22 cellular contexts compared by ENCODE assay signal in genomic region chr4:107890779-107891178, GRCh38. TPM values are rescaled to one million over a fixed set of nuclear protein-coding genes. Genes with fewer than 3 reads are reported as not detected.
DNase-seq lines count a peak whose midpoint lies in the region; ATAC-seq, FAIRE-seq and TF ChIP-seq lines count a peak whose summit lies in the region.
"Had no signal": no experiment of that assay in that cellular context is flagged by ENCODE, and none has a peak within 500 bp of the region (broad histone marks: within the 10 kb centered on the region; RNA-seq: fewer than 3 reads in every experiment).

No MANE protein-coding gene starts in this region.

- H4K20me1 ChIP-seq in H9 (ENCODE audit: control insufficient read depth, insufficient read depth, insufficient read length) (no peaks in the 10 kb centered on the region), H1 (replicated peaks in 1 of 2; ENCODE audit: control insufficient read depth in 1 of 2, insufficient read depth in 2 of 2, low read length in 2 of 2) (no peaks in the 10 kb centered on the region)

- peaks cover 26 to 72% (median 51%) of the 10 kb centered on the region in 3 experiments for H3K36me3 Mint-ChIP-seq in H9 (ENCODE audit: insufficient read depth in 1 of 3, low read depth in 3 of 3)
- H3K36me3 Mint-ChIP-seq: CD4-positive, CD25-positive, alpha-beta regulatory T cell; CD8-positive, alpha-beta memory T cell had no signal

- POLR2A ChIA-PET in H1 (lab: Charles Lee; ENCODE audit: partially characterized antibody): interaction anchor here (0.7 to 1.6 kb wide), 2 partner anchors 171 to 1606 kb away, joined by 3 to 4 read pairs; partner anchors contain the start of gene PAPSS1

- H2AFZ ChIP-seq in H9 (ENCODE audit: low read length) (no peak overlapping the region), H1 (ENCODE audit: low read length) (no peak overlapping the region)
- H2AFZ ChIP-seq: GM23248 had no signal

- H3K56ac ChIP-seq in H9 (ENCODE audit: insufficient read length, low read depth, low read length): no peak overlapping the region
- no peak overlapping the region for H3K56ac ChIP-seq in H1 (replicated peaks; ENCODE audit: insufficient read length, low read depth, low read length)

- H3K4me3 ChIP-seq in HUES6 (ENCODE audit: low read depth, low read length): no peak overlapping the region
- H3K4me3 ChIP-seq in H1 (ENCODE audit: extremely low read depth in 1 of 4, insufficient read depth in 2 of 4, low read depth in 3 of 4, low read length in 4 of 4): peak overlapping the region in 1 of 4 experiments; percentile 31; a peak in 1 of 8 replicates
- H3K4me3 ChIP-seq in iPS-20b (ENCODE audit: low read length): peak overlapping the region; percentile 8; the same call in 1 of the 2 replicates
- H3K4me3 ChIP-seq: GM23248 had no signal

- H2BK12ac ChIP-seq in H9 (ENCODE audit: insufficient read length, low read depth, low read length) (no peak overlapping the region), H1 (ENCODE audit: low read depth, low read length) (no peak overlapping the region)

- H3K79me2 ChIP-seq in H9 (ENCODE audit: insufficient read depth, low read length) (no peaks in the 10 kb centered on the region), H1 (ENCODE audit: control insufficient read depth in 1 of 2, insufficient read depth in 2 of 2, low read length in 2 of 2) (no peaks in the 10 kb centered on the region)

- H2BK15ac ChIP-seq in H9 (ENCODE audit: low read depth, low read length) (no peak overlapping the region), H1 (ENCODE audit: low read length) (no peak overlapping the region)

- H3K23me2 ChIP-seq in H9 (ENCODE audit: insufficient read length, low read depth, low read length, poor library complexity, severe bottlenecking): no peaks in the 10 kb centered on the region
- H3K23me2 ChIP-seq in H1 (ENCODE audit: low read depth, low read length): no peaks in the 10 kb centered on the region

- CTCF ChIA-PET in H1 (lab: Charles Lee; ENCODE audit: partially characterized antibody): interaction anchor here (1.3 kb wide), 1 partner anchor 43 kb away, joined by 3 read pairs; no protein-coding TSS in a partner anchor

- H3K14ac ChIP-seq in H9 (ENCODE audit: insufficient read depth, low read length) (no peak overlapping the region), H1 (ENCODE audit: insufficient read length) (no peak overlapping the region)

- H3K9me3 ChIP-seq in H9 (ENCODE audit: control insufficient read depth, low read depth, low read length) (peaks cover 5% of the 10 kb centered on the region), HUES6 (ENCODE audit: control insufficient read depth, insufficient read depth, low read depth, low read length) (peaks cover 42% of the 10 kb centered on the region), H1 (ENCODE audit: insufficient read depth in 2 of 2, low read depth in 1 of 2, low read length in 1 of 2) (peaks cover 24 to 42% of the 10 kb centered on the region in 2 experiments), iPS-20b (ENCODE audit: insufficient read depth, low read depth, low read length) (peaks cover 54% of the 10 kb centered on the region)
- H3K9me3 ChIP-seq: BE2C had no signal

- no peak overlapping the region for H4K91ac ChIP-seq in H9 (ENCODE audit: insufficient read length, low read depth, low read length)
- no peak overlapping the region for H4K91ac ChIP-seq in H1 (replicated peaks; ENCODE audit: insufficient read length, low read length)

- DNase-seq in H9: no peak
- DNase-seq in H1 (ENCODE audit: low read depth in 1 of 2, low spot score in 2 of 2): peak in 1 of 2 experiments; percentile 29
- DNase-seq in inferior parietal cortex (ENCODE audit: extremely low spot score): no peak
- DNase-seq in SIG-M5 treated with dmso at 0.1 percent for 504 hours (lab: John Stamatoyannopoulos, UW; ENCODE audit: unreplicated experiment): no peak
- DNase-seq in foreskin keratinocyte: no peak
- DNase-seq: ACHN; BE2C; C1 segment of cervical spinal cord; Caco-2; CD4-positive, CD25-positive, alpha-beta regulatory T cell; CD8-positive, alpha-beta memory T cell; GDM1; GM23248; H7 had no signal

- no peak for TF ChIP-seq EP300 in H1 (IDR thresholded peaks at IDR 0.05; ENCODE audit: borderline replicate concordance in 1 of 2, low read depth in 2 of 2, low read length in 2 of 2)

- H2BK20ac ChIP-seq in H9 (ENCODE audit: low read depth, low read length, poor library complexity, severe bottlenecking) (no peak overlapping the region), H1 (ENCODE audit: low read length) (no peak overlapping the region)

- H3T11ph ChIP-seq in H9 (ENCODE audit: low read length): no peak overlapping the region

- no peaks in the 10 kb centered on the region for H3K79me1 ChIP-seq in H9 (ENCODE audit: insufficient read depth, low read depth, low read length, poor library complexity, severe bottlenecking)
- H3K79me1 ChIP-seq in H1 (ENCODE audit: low read depth, low read length): no peaks in the 10 kb centered on the region

- H3K4me3 Mint-ChIP-seq in H9: no peak overlapping the region
- H3K4me3 Mint-ChIP-seq: CD4-positive, CD25-positive, alpha-beta regulatory T cell; CD8-positive, alpha-beta memory T cell had no signal

- H3K18ac ChIP-seq in H9 (ENCODE audit: insufficient read length, low read depth, low read length) (no peak overlapping the region), H1 (ENCODE audit: extremely low read depth, low read length) (no peak overlapping the region)

- no peak for TF ChIP-seq POLR2A in H1 (IDR thresholded peaks at IDR 0.05; ENCODE audit: control extremely low read depth in 1 of 2, low read depth in 2 of 2, low read length in 2 of 2)

- peak; percentile 87 for FAIRE-seq in H1 (lab: Jason Lieb, UNC)
- FAIRE-seq: A204.1, D721Med, GM12892, GM18507 had no signal

- H3K4me1 ChIP-seq in H9 (ENCODE audit: insufficient read depth, low read length): peaks cover 2% of the 10 kb centered on the region; the same call in 1 of the 2 replicates
- peaks cover 5% of the 10 kb centered on the region; the same call in 1 of the 2 replicates for H3K4me1 ChIP-seq in HUES6 (ENCODE audit: control insufficient read depth, insufficient read depth, low read length)
- H3K4me1 ChIP-seq in H1 (replicated peaks in 1 of 4; ENCODE audit: control insufficient read depth in 3 of 4, insufficient read depth in 4 of 4, low read length in 3 of 4): no peaks in the 10 kb centered on the region
- H3K4me1 ChIP-seq in iPS-20b (ENCODE audit: insufficient read depth, low read length): peaks cover 4% of the 10 kb centered on the region; the same call in 1 of the 2 replicates
- H3K4me1 ChIP-seq in foreskin keratinocyte: peaks cover 14% of the 10 kb centered on the region
- H3K4me1 ChIP-seq: BE2C, Caco-2 had no signal

- no peak overlapping the region for H3K4ac ChIP-seq in H9 (ENCODE audit: low read depth, low read length)
- no peak overlapping the region for H3K4ac ChIP-seq in H1 (replicated peaks; ENCODE audit: insufficient read length, low read depth, low read length)

- peak overlapping the region; percentile 81 for H3K27ac ChIP-seq in H9 (ENCODE audit: insufficient read length, low read depth, low read length)
- H3K27ac ChIP-seq in HUES6 (ENCODE audit: low read depth, low read length): peak overlapping the region; percentile 62
- 0 out of 2 replicates have a peak overlapping the region, but pooled peaks have one; percentile 67 for H3K27ac ChIP-seq in H1 (ENCODE audit: low read depth, low read length)
- peak overlapping the region; percentile 69 for H3K27ac ChIP-seq in iPS-20b (ENCODE audit: low read length)
- no peak overlapping the region for H3K27ac ChIP-seq in foreskin keratinocyte
- H3K27ac ChIP-seq: GM23248, HL-60, KMS-11 had no signal

- no peak for ATAC-seq in foreskin keratinocyte

- no peak for TF ChIP-seq CTCF in H9 (conservative IDR thresholded peaks at IDR 0.05)
- TF ChIP-seq CTCF in H1 (IDR thresholded peaks at IDR 0.05; ENCODE audit: control extremely low read depth in 1 of 3, insufficient read depth in 1 of 3, low read depth in 1 of 3, low read length in 3 of 3): no peak
- TF ChIP-seq CTCF in foreskin keratinocyte (conservative IDR thresholded peaks at IDR 0.05): no peak

- peaks cover 49 to 55% of the 10 kb centered on the region in 2 experiments for H3K9me3 Mint-ChIP-seq in H9

- peak overlapping the region; percentile 86 to 99 (median 98); a peak in 6 of 7 replicates for H3K27ac Mint-ChIP-seq in H9
- H3K27ac Mint-ChIP-seq: CD4-positive, CD25-positive, alpha-beta regulatory T cell; CD8-positive, alpha-beta memory T cell had no signal

- no peak for TF ChIP-seq RAD21 in H1 (IDR thresholded peaks at IDR 0.05 in 1 of 2, conservative IDR thresholded peaks at IDR 0.05 in 1 of 2; ENCODE audit: low read depth in 2 of 2, low read length in 2 of 2)

- WGBS in H9 (ENCODE audit: extremely low coverage, insufficient read length, low lambda C conversion rate): no CpG with 5 or more reads among the region's 2 CpGs
- WGBS in H1 (ENCODE audit: extremely low coverage in 1 of 2, insufficient coverage in 1 of 2, insufficient read length in 1 of 2, insufficient replicate concordance in 2 of 2, low coverage in 1 of 2, low lambda C conversion rate in 2 of 2, missing lambda C conversion rate in 1 of 2), 2 experiments: 61% methylated on average over 2 of the region's 2 CpGs; no CpG with 5 or more reads in 1 of the 2 experiments

- H3K36me3 ChIP-seq in HUES6 (ENCODE audit: control insufficient read depth, insufficient read depth, low read length): peaks cover 6% of the 10 kb centered on the region; the same call in 1 of the 2 replicates
- peaks cover 0 to 9% (median 4%) of the 10 kb centered on the region in 4 experiments; a peak in 3 of 8 replicates for H3K36me3 ChIP-seq in H1 (ENCODE audit: control insufficient read depth in 2 of 4, insufficient read depth in 4 of 4, low read length in 3 of 4)
- H3K36me3 ChIP-seq in iPS-20b (ENCODE audit: insufficient read depth, low read depth, low read length): peaks cover 13% of the 10 kb centered on the region; the same call in 1 of the 2 replicates
- H3K36me3 ChIP-seq: BE2C had no signal

- H3K4me2 ChIP-seq in H9 (ENCODE audit: insufficient read depth, insufficient read length, low read length) (no peak overlapping the region), H1 (ENCODE audit: insufficient read depth in 1 of 2, low read depth in 2 of 2, low read length in 2 of 2) (peak overlapping the region in 1 of 2 experiments; percentile 11; a peak in 1 of 4 replicates)
- H3K4me2 ChIP-seq: KMS-11 had no signal

- H3K27me3 Mint-ChIP-seq in H9 (ENCODE audit: low read depth): no peaks in the 10 kb centered on the region

- H2BK5ac ChIP-seq in H9 (ENCODE audit: insufficient read length, low read length) (no peak overlapping the region), H1 (ENCODE audit: low read depth, low read length) (no peak overlapping the region)

- peaks cover 13 to 37% of the 10 kb centered on the region in 2 experiments for H3K4me1 Mint-ChIP-seq in H9
- H3K4me1 Mint-ChIP-seq: CD4-positive, CD25-positive, alpha-beta regulatory T cell; CD8-positive, alpha-beta memory T cell had no signal

- no peak overlapping the region for H4K8ac ChIP-seq in H9 (replicated peaks; ENCODE audit: insufficient read length, low read depth, low read length)
- H4K8ac ChIP-seq in H1 (ENCODE audit: extremely low read depth, insufficient read depth, low read length): no peak overlapping the region

- H2AK5ac ChIP-seq in H9 (ENCODE audit: insufficient read length, low read length) (no peak overlapping the region), H1 (ENCODE audit: low read depth, low read length) (no peak overlapping the region)

- no peak overlapping the region for H2BK120ac ChIP-seq in H9 (ENCODE audit: low read depth, low read length, poor library complexity, severe bottlenecking)
- H2BK120ac ChIP-seq in H1 (replicated peaks; ENCODE audit: low read depth, low read length): no peak overlapping the region

- no peak overlapping the region for H3K23ac ChIP-seq in H9 (ENCODE audit: insufficient read length, low read depth, low read length)
- no peak overlapping the region for H3K23ac ChIP-seq in H1 (ENCODE audit: insufficient read length)

- no peaks in the 10 kb centered on the region for H3K27me3 ChIP-seq in H9 (ENCODE audit: insufficient read depth, low read length)
- H3K27me3 ChIP-seq in HUES6 (ENCODE audit: control insufficient read depth, insufficient read depth, low read length): no peaks in the 10 kb centered on the region
- H3K27me3 ChIP-seq in H1 (replicated peaks in 1 of 4; ENCODE audit: control insufficient read depth in 3 of 4, extremely low read depth in 1 of 4, insufficient read depth in 3 of 4, low read length in 3 of 4): no peaks in the 10 kb centered on the region
- H3K27me3 ChIP-seq in iPS-20b (ENCODE audit: insufficient read depth, low read length): no peaks in the 10 kb centered on the region
- H3K27me3 ChIP-seq in foreskin keratinocyte: no peaks in the 10 kb centered on the region

- H4K5ac ChIP-seq in H9 (ENCODE audit: insufficient read length, low read depth, low read length): no peak overlapping the region
- no peak overlapping the region for H4K5ac ChIP-seq in H1 (ENCODE audit: insufficient read length, low read depth, low read length)

- no peak overlapping the region for H3K9ac ChIP-seq in H9 (ENCODE audit: extremely low read depth, insufficient read length, low read length)
- no peak overlapping the region for H3K9ac ChIP-seq in HUES6 (ENCODE audit: low read length)
- H3K9ac ChIP-seq in H1 (replicated peaks in 1 of 4; ENCODE audit: extremely low read depth in 1 of 4, low read depth in 3 of 4, low read length in 3 of 4): no peak overlapping the region
- peak overlapping the region; percentile 18; the same call in 1 of the 2 replicates for H3K9ac ChIP-seq in iPS-20b (ENCODE audit: low read depth, low read length)
- H3K9ac ChIP-seq: GM23248, KMS-11 had no signal

RNA-seq across cellular contexts. Expression of gene CYP2U1, which starts 40.6 kb away (rescaled TPM):
- total RNA-seq in H9 (2021) (8.9 and 9.6 TPM in 2 replicates), foreskin keratinocyte (3.3 and 3.6 TPM in 2 replicates)
- 5.0 and 5.2 TPM in 2 replicates for total RNA-seq in H1 (2021; fragmentation: NEBNext Ultra II Directional; extraction: Animal tissue kit (Norgen Biotek cat#: 25700))
- polyA plus RNA-seq in H1 (2011; rRNA removed) (2.3 and 3.1 TPM in 2 replicates), foreskin keratinocyte (1.2 and 1.5 TPM in 2 replicates)
- polyA plus RNA-seq in H1 (2011; cell fraction: cytosol; rRNA removed): 3.4 TPM
- 2.7 TPM for polyA plus RNA-seq in H1 (2011; cell fraction: nucleus; rRNA removed)
- polyA plus RNA-seq in H1 (2012, experiment 1 of 2): 3.3 to 4.1 TPM (median 3.6 TPM) in 4 replicates
- 1.2 TPM for polyA plus RNA-seq in H1 (2012, experiment 2 of 2)
- 4.8 TPM for polyA plus RNA-seq in H1 (2013, experiment 1 of 2)
- 5.7 TPM for polyA plus RNA-seq in H1 (2013, experiment 2 of 2)
- 4.6 and 6.1 TPM in 2 replicates for polyA minus RNA-seq in H1 (2011; rRNA and poly(A)+ RNA removed)
- polyA minus RNA-seq in H1 (2011; cell fraction: cytosol; rRNA and poly(A)+ RNA removed): 5.1 TPM
- polyA minus RNA-seq in H1 (2011; cell fraction: nucleus; rRNA and poly(A)+ RNA removed): 7.8 TPM
